ENCODE assay signal across 27 cellular contexts in the genomic region with DNA sequence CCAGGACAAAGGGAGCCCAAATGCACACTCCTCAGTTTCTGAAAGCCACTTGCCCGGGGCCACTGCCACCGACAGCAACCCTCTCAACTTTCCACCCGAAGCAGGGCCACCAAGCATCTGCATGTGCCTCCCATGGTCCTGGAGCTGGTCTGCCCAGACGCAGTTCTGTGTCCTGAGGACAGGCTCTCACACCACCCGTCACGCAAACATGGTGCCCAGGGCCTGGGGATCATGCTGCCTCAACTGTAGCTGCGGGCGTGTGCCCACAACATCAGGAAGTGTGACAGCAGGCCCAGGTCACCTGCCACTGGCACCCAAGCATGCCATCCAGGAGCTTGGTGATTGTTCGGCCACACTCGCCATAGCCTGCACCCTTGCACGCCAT. TPM values are rescaled to one million over a fixed set of nuclear protein-coding genes. Genes with fewer than 3 reads are reported as not detected.
"Had no signal": no experiment of that assay in that cellular context is flagged by ENCODE, and none has a peak within 500 bp of the region (broad histone marks: within the 10 kb centered on the region; RNA-seq: fewer than 3 reads in every experiment).

No MANE protein-coding gene starts in this region.

- H3K36me3 ChIP-seq: pancreas, WERI-Rb-1 had no signal

- ATAC-seq: activated CD4-positive, CD25-positive, alpha-beta regulatory T cell treated with anti-CD3 and anti-CD28 coated beads, Interleukin-2, amount 50 U/mL, for 24 hours; heart left ventricle; left lobe of liver; pancreas had no signal

- H3K9ac ChIP-seq: SK-N-SH had no signal

- H3K27me3 Mint-ChIP-seq: activated CD4-positive, alpha-beta T cell treated with anti-CD3 and anti-CD28 coated beads, Interleukin-2, amount 10 ng/mL, durations not matched to agents 24 days and 14 days; activated naive CD8-positive, alpha-beta T cell; naive B cell had no signal

- H3K27me3 ChIP-seq: heart left ventricle, pancreas, right atrium auricular region, testis had no signal

- H3K4me2 ChIP-seq: SK-N-SH had no signal

- H3K4me1 ChIP-seq: heart left ventricle, pancreas, right atrium auricular region, testis had no signal

- H3K9me3 Mint-ChIP-seq: activated CD4-positive, alpha-beta T cell treated with anti-CD3 and anti-CD28 coated beads, Interleukin-2, amount 10 ng/mL, durations not matched to agents 24 days and 14 days; naive B cell; T-helper 1 cell treated with Interleukin-12 subunit alpha and Interleukin-12 subunit beta and Interleukin-4 antibody, amounts not matched to agents 30 μg/mL and 1 μg/mL, for 36 hours had no signal

- H3K27ac Mint-ChIP-seq: activated CD4-positive, alpha-beta T cell treated with anti-CD3 and anti-CD28 coated beads, Interleukin-2, amount 10 ng/mL, durations not matched to agents 24 days and 14 days had no signal

- H3K9me3 ChIP-seq: heart left ventricle, pancreas, right atrium auricular region, SK-N-SH, testis had no signal

- H3K27ac ChIP-seq: coronary artery, heart left ventricle, pancreas, right atrium auricular region, testis, WERI-Rb-1 had no signal

- H3K4me3 ChIP-seq: coronary artery, heart left ventricle, lung, pancreas, right atrium auricular region had no signal

- DNase-seq: activated CD4-positive, alpha-beta T cell treated with anti-CD3 and anti-CD28 coated beads, Interleukin-2, amount 10 ng/mL, durations not matched to agents 24 days and 14 days; activated effector memory CD4-positive, alpha-beta T cell treated with Interleukin-2 at 50 U/mL for 16 hours; activated naive CD4-positive, alpha-beta T cell treated with Interleukin-2 at 50 U/mL for 16 hours; anterior cingulate cortex; cerebellar nuclear complex; foreskin fibroblast; heart left ventricle; kidney glomerular epithelial cell; naive B cell; nucleus accumbens; SK-N-SH; stimulated activated CD4-positive, alpha-beta T cell treated with anti-CD3 and anti-CD28 coated beads, Interleukin-15, amount 100 ng/mL, for 24 hours; stimulated activated CD4-positive, alpha-beta T cell treated with anti-CD3 and anti-CD28 coated beads, Interleukin-2, amount 100 ng/mL, for 24 hours; stimulated activated naive CD4-positive, alpha-beta T cell; SW 1271; T-helper 9 cell; testis; WERI-Rb-1 had no signal

- H3K4me3 Mint-ChIP-seq: activated CD4-positive, alpha-beta T cell treated with anti-CD3 and anti-CD28 coated beads, Interleukin-2, amount 10 ng/mL, durations not matched to agents 24 days and 14 days; activated naive CD8-positive, alpha-beta T cell; naive B cell; T-helper 1 cell treated with Interleukin-12 subunit alpha and Interleukin-12 subunit beta and Interleukin-4 antibody, amounts not matched to agents 30 μg/mL and 1 μg/mL, for 36 hours had no signal

- H3K4me1 Mint-ChIP-seq: naive B cell had no signal

RNA-seq across cellular contexts. Expression of gene GBP1, which starts 14.4 kb away (rescaled TPM):
- polyA plus RNA-seq: neural cell had no signal

RNA-seq across cellular contexts. Expression of gene GBP3, which starts 28.0 kb away (rescaled TPM):
- polyA plus RNA-seq: neural cell had no signal
